17 cellular contexts compared by ENCODE assay signal in the genomic region with DNA sequence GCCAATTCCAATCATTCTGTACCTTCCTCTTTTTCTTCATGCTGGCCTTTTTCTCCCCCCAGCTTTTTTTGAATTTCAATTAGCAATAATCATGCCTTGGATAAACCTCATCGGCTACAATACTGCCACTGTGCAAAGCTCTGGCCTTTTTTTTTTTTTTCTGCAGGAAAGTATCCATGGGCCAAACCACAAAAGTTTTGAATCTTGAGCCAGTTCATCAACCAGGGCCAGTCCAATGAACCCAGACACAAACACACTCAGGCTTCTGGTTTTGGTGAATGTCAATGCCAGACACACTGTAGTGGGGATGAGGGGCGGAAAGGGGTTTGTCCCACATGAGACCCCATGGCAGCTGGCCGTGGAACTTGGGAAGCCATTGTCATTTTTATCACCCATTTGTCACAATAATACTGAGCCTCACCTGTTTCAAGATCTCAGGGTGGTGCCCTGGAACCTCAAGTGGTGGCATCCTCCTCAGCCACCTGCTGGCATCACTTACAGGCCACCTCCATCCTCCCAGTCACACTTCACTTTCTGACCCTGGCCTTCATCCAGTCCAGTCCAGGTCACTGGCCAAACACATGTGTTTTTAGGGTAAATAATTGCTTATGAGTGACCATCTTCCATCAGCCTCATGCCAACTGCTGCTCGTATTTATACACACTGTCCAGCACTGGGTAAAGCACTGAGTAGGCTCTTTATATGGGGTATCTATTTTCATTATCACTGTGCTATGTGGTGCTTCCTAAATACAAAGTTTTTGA. TPM values are rescaled to one million over a fixed set of nuclear protein-coding genes. Genes with fewer than 3 reads are reported as not detected.
DNase-seq lines count a peak whose midpoint lies in the region; ATAC-seq, FAIRE-seq and TF ChIP-seq lines count a peak whose summit lies in the region.
"Had no signal": no experiment of that assay in that cellular context is flagged by ENCODE, and none has a peak within 500 bp of the region (broad histone marks: within the 10 kb centered on the region; RNA-seq: fewer than 3 reads in every experiment).

No MANE protein-coding gene starts in this region.

- no peak for TF ChIP-seq CTCF in pancreas (IDR thresholded peaks at IDR 0.05)
- no peak for TF ChIP-seq CTCF in GM10248 (IDR thresholded peaks at IDR 0.05; ENCODE audit: control extremely low read depth, extremely low read depth, low read depth, missing control alignments)
- no peak for TF ChIP-seq CTCF in Calu3 (IDR thresholded peaks at IDR 0.05; ENCODE audit: unreplicated experiment)

- H3K9ac ChIP-seq in BLaER1 = no peak overlapping the region

- CTCF ChIA-PET in GM10248 (lab: Yijun Ruan, JAX) = interaction anchor here (0.7 to 4.7 kb wide), 8 partner anchors 7 to 49 kb away, joined by 3 to 45 read pairs (median 4); partner anchors contain the start of gene TNPO3
- CTCF ChIA-PET in Calu3 (lab: Charles Lee) = interaction anchor here (0.5 to 1.6 kb wide), 3 partner anchors 13 to 782 kb away, joined by 4 read pairs; no protein-coding TSS in a partner anchor

- no peaks in the 10 kb centered on the region for H3K9me3 Mint-ChIP-seq in Calu3 (ENCODE audit: low read depth, unreplicated experiment)
- H3K9me3 Mint-ChIP-seq: CD14-positive monocyte, H9, IgD-negative memory B cell had no signal

- H3K4me1 ChIP-seq in BLaER1 (peaks cover 50% of the 10 kb centered on the region), pancreas (peaks cover 27 to 37% (median 34%) of the 10 kb centered on the region in 3 donors)

- peaks cover 25% of the 10 kb centered on the region for H3K4me1 Mint-ChIP-seq in Calu3 (ENCODE audit: low read depth, unreplicated experiment)
- H3K4me1 Mint-ChIP-seq: CD14-positive monocyte had no signal

- no peaks in the 10 kb centered on the region for H3K27me3 Mint-ChIP-seq in Calu3 (ENCODE audit: unreplicated experiment)
- H3K27me3 Mint-ChIP-seq: IgD-negative memory B cell had no signal

- intact Hi-C loops in pancreas (cut with DNase I) = no loop called here
- intact Hi-C loops in Calu3 (cut with micrococcal nuclease; ENCODE audit: unreplicated experiment) = no loop called here

- 88 to 92% methylated on average over 4 of the region's 4 CpGs for WGBS in pancreas, 2 donors

- H3K36me3 Mint-ChIP-seq in Calu3 (ENCODE audit: insufficient read depth, unreplicated experiment) = peaks cover 8% of the 10 kb centered on the region
- H3K36me3 Mint-ChIP-seq: CD14-positive monocyte, IgD-negative memory B cell had no signal

- H3K27me3 ChIP-seq in BLaER1 = no peaks in the 10 kb centered on the region
- H3K27me3 ChIP-seq in pancreas = no peaks in the 10 kb centered on the region

- H3K9me3 ChIP-seq in BLaER1 = no peaks in the 10 kb centered on the region
- H3K9me3 ChIP-seq in pancreas = no peaks in the 10 kb centered on the region

- H3K27ac Mint-ChIP-seq in Calu3 (ENCODE audit: unreplicated experiment) = no peak overlapping the region
- H3K27ac Mint-ChIP-seq: H9 had no signal

- H3K4me3 Mint-ChIP-seq in Calu3 (ENCODE audit: low read depth, unreplicated experiment) = no peak overlapping the region
- H3K4me3 Mint-ChIP-seq: CD14-positive monocyte, H9, IgD-negative memory B cell had no signal

- H4K20me1 ChIP-seq in BLaER1 = no peaks in the 10 kb centered on the region

- DNase-seq in astrocyte of the hippocampus (ENCODE audit: low read depth, low spot score) (peak; percentile 53), left lobe of liver (ENCODE audit: low spot score) (peak; percentile 70), pancreas (no peak), GM10248 (ENCODE audit: extremely low spot score) (no peak), NOMO-1 treated with dmso at 0.1 percent for 144 hours (lab: John Stamatoyannopoulos, UW; ENCODE audit: unreplicated experiment) (no peak), Calu3 (no peak)
- DNase-seq: COR-L47, H9, NCI-H2029 treated with DMSO at 0.1 percent for 48 hours, NCI-H2171 treated with DMSO at 0.1 percent for 48 hours, NCI-H748 treated with DMSO at 0.1 percent for 48 hours, PC-3 had no signal

- H3K36me3 ChIP-seq in BLaER1 = no peaks in the 10 kb centered on the region
- H3K36me3 ChIP-seq in pancreas = no peaks in the 10 kb centered on the region

- peak overlapping the region; percentile 85 for H3K4me2 ChIP-seq in BLaER1

- FAIRE-seq in pancreas (lab: Jason Lieb, UNC) = no peak
- FAIRE-seq: A204.1 had no signal

- ATAC-seq in left lobe of liver = peak; percentile 15
- ATAC-seq in pancreas = no peak
- ATAC-seq in HG03432 (IDR thresholded peaks at IDR 0.05; ENCODE audit: unreplicated experiment) = no peak
- ATAC-seq: PC-3 had no signal

- H3K27ac ChIP-seq in BLaER1 (no peak overlapping the region), pancreas (peak overlapping the region; percentile 47 to 83 (median 69))

- POLR2A ChIA-PET in GM10248 (lab: Yijun Ruan, JAX) = no interaction called here

- H3K4me3 ChIP-seq in BLaER1 (no peak overlapping the region), pancreas (no peak overlapping the region)

- BruUV-seq in Calu3 (replicated peaks; lab: Mats Ljungman, UMichigan) = no TSS peak

RNA-seq across cellular contexts. Expression of gene TSPAN33, which starts 40.8 kb away (rescaled TPM):
- total RNA-seq in left lobe of liver (33.7 TPM), pancreas (10 to 100 TPM in 5 of 6 donors, 1 to 10 TPM in 1; 6.9 to 37.9 (median 18.0) TPM), Calu3 (2022) (12.4 and 13.4 TPM in 2 replicates)
- 10 to 100 TPM; 11.2 to 14.2 TPM for polyA plus RNA-seq in pancreas

RNA-seq across cellular contexts. Expression of gene TNPO3, which starts 48.8 kb away (rescaled TPM):
- 16.6 TPM for total RNA-seq in left lobe of liver
- total RNA-seq in pancreas = 10 to 100 TPM; 11.9 to 20.7 (median 15.1) TPM
- polyA plus RNA-seq in pancreas = 1 to 10 TPM; 6.5 to 9.2 TPM
- total RNA-seq in Calu3 (2022) = 43.6 and 47.1 TPM in 2 replicates

Comparison
In these comparisons a context has a peak if more than half of its experiments do, and no peak if none do; other contexts are left out.
1. DNase-seq: peak in astrocyte of the hippocampus (single experiment) and left lobe of liver (single experiment); none in pancreas (0 of 6), GM10248 (single experiment), NOMO-1 treated with dmso at 0.1 percent for 144 hours (single experiment) and Calu3 (single experiment).